ENCODE assay signal across 21 cellular contexts in genomic region chr16:12553191-12553590, GRCh38.
DNase-seq lines count a peak whose midpoint lies in the region; ATAC-seq, FAIRE-seq and TF ChIP-seq lines count a peak whose summit lies in the region.
"Had no signal": no experiment of that assay in that cellular context is flagged by ENCODE, and none has a peak within 500 bp of the region (broad histone marks: within the 10 kb centered on the region; RNA-seq: fewer than 3 reads in every experiment).

No MANE protein-coding gene starts in this region.

- dilution Hi-C loops in keratinocyte (cut with MboI; ENCODE audit: extremely low pct_ligation_motif_present, low sequenced_read_pairs) = no loop called here

- H3K27ac ChIP-seq in keratinocyte (ENCODE audit: control insufficient read depth, insufficient read depth, low read length) (peak overlapping the region; percentile 13), left ventricle myocardium inferior (replicated peaks) (no peak overlapping the region)
- H3K27ac ChIP-seq: ascending aorta, prostate gland had no signal

- no peak overlapping the region for H3K9ac ChIP-seq in keratinocyte (ENCODE audit: control insufficient read depth, extremely low read depth, insufficient read depth, low read length)

- H3K36me3 Mint-ChIP-seq in activated T-helper 2 cell treated with anti-CD3 and anti-CD28 coated beads, Interferon-gamma antibody, Interleukin-2, Interleukin-4, amounts not matched to agents 10 μg/mL and 5 μg/mL and 100 μg/mL, durations not matched to agents 14 hours and 24 hours and 36 hours (ENCODE audit: low read depth) = no peaks in the 10 kb centered on the region
- H3K36me3 Mint-ChIP-seq: activated naive CD8-positive, alpha-beta T cell treated with anti-CD3 and anti-CD28 coated beads for 36 hours had no signal

- ATAC-seq in HG03442 (IDR thresholded peaks at IDR 0.05; ENCODE audit: unreplicated experiment) = no peak

- no peak overlapping the region for H2AFZ ChIP-seq in keratinocyte (ENCODE audit: control insufficient read depth, low read length)

- H3K9me3 ChIP-seq in keratinocyte (ENCODE audit: control insufficient read depth, low read depth, low read length) (no peaks in the 10 kb centered on the region), left ventricle myocardium inferior (replicated peaks) (no peaks in the 10 kb centered on the region)
- H3K9me3 ChIP-seq: ascending aorta, prostate gland had no signal

- H3K4me3 ChIP-seq in keratinocyte (ENCODE audit: control insufficient read depth in 2 of 3, extremely low read depth in 1 of 3, insufficient read depth in 2 of 3, low read depth in 1 of 3, low read length in 3 of 3) = no peak overlapping the region
- H3K4me3 ChIP-seq in left ventricle myocardium inferior = no peak overlapping the region
- H3K4me3 ChIP-seq: ascending aorta, prostate gland had no signal

- H3K27me3 Mint-ChIP-seq in activated T-helper 2 cell treated with anti-CD3 and anti-CD28 coated beads, Interferon-gamma antibody, Interleukin-2, Interleukin-4, amounts not matched to agents 10 μg/mL and 5 μg/mL and 100 μg/mL, durations not matched to agents 14 hours and 24 hours and 36 hours (ENCODE audit: low read depth) = no peaks in the 10 kb centered on the region
- H3K27me3 Mint-ChIP-seq: activated CD4-positive, alpha-beta T cell treated with anti-CD3 and anti-CD28 coated beads, Interleukin-2, amount 10 ng/mL, durations not matched to agents 7 days and 5 days; activated naive CD8-positive, alpha-beta T cell treated with anti-CD3 and anti-CD28 coated beads for 36 hours had no signal

- H3K9me3 Mint-ChIP-seq in activated T-helper 2 cell treated with anti-CD3 and anti-CD28 coated beads, Interferon-gamma antibody, Interleukin-2, Interleukin-4, amounts not matched to agents 10 μg/mL and 5 μg/mL and 100 μg/mL, durations not matched to agents 14 hours and 24 hours and 36 hours = no peaks in the 10 kb centered on the region
- H3K9me3 Mint-ChIP-seq: activated CD4-positive, alpha-beta T cell treated with anti-CD3 and anti-CD28 coated beads, Interleukin-2, amount 10 ng/mL, durations not matched to agents 7 days and 5 days; activated naive CD8-positive, alpha-beta T cell treated with anti-CD3 and anti-CD28 coated beads for 36 hours; T-helper 2 cell treated with Interferon-gamma antibody and Interleukin-4, amounts not matched to agents 5 μg/mL and 100 μg/mL, for 36 hours had no signal

- H4K20me1 ChIP-seq in keratinocyte (ENCODE audit: control insufficient read depth, extremely low read depth, insufficient read depth, low read length) = no peaks in the 10 kb centered on the region

- intact Hi-C loops in activated T-helper 2 cell treated with anti-CD3 and anti-CD28 coated beads, Interferon-gamma antibody, Interleukin-2, Interleukin-4, amounts not matched to agents 10 μg/mL and 5 μg/mL and 100 μg/mL, durations not matched to agents 14 hours and 24 hours and 36 hours (cut with micrococcal nuclease) = no loop called here
- intact Hi-C loops in left ventricle myocardium inferior (cut with micrococcal nuclease) = no loop called here

- peak; percentile 41 for FAIRE-seq in keratinocyte (lab: Jason Lieb, UNC)

- peak overlapping the region; percentile 40 for H3K4me2 ChIP-seq in keratinocyte (ENCODE audit: control insufficient read depth, extremely low read depth, insufficient read depth, low read depth, low read length)

- H3K4me1 ChIP-seq in keratinocyte (ENCODE audit: control insufficient read depth, extremely low read depth, insufficient read depth, low read length) (peaks cover 7% of the 10 kb centered on the region), left ventricle myocardium inferior (no peaks in the 10 kb centered on the region)
- H3K4me1 ChIP-seq: ascending aorta, prostate gland had no signal

- H3K36me3 ChIP-seq in keratinocyte (ENCODE audit: control insufficient read depth in 2 of 2, extremely low read depth in 1 of 2, insufficient read depth in 2 of 2, low read length in 2 of 2) (no peaks in the 10 kb centered on the region), left ventricle myocardium inferior (no peaks in the 10 kb centered on the region)
- H3K36me3 ChIP-seq: ascending aorta, prostate gland had no signal

- no peak for TF ChIP-seq CTCF in keratinocyte (optimal IDR thresholded peaks at IDR 0.05 in 1 of 3, IDR thresholded peaks at IDR 0.05 in 1 of 3, conservative IDR thresholded peaks at IDR 0.05 in 1 of 3; ENCODE audit: extremely low read depth in 1 of 3, insufficient read depth in 2 of 3, low read length in 3 of 3)
- no peak for TF ChIP-seq CTCF in left ventricle myocardium inferior (IDR thresholded peaks at IDR 0.05; ENCODE audit: borderline replicate concordance)

- peak; percentile 90 for DNase-seq in DMS79 treated with DMSO at 0.1 percent for 48 hours (lab: John Stamatoyannopoulos, UW)
- DNase-seq in NCI-H187 (lab: John Stamatoyannopoulos, UW) = peak; percentile 37 to 69
- DNase-seq in NCI-H69 (lab: John Stamatoyannopoulos, UW) = peak; percentile 28
- peak; percentile 21 for DNase-seq in keratinocyte (ENCODE audit: low read depth, low spot score)
- DNase-seq in activated T-helper 2 cell treated with anti-CD3 and anti-CD28 coated beads, Interferon-gamma antibody, Interleukin-2, Interleukin-4, amounts not matched to agents 10 μg/mL and 5 μg/mL and 100 μg/mL, durations not matched to agents 14 hours and 24 hours and 36 hours (ENCODE audit: low spot score) = no peak
- DNase-seq in left ventricle myocardium inferior = no peak
- DNase-seq: activated CD4-positive, alpha-beta T cell treated with anti-CD3 and anti-CD28 coated beads, Interleukin-2, amount 10 ng/mL, durations not matched to agents 7 days and 5 days; activated naive CD8-positive, alpha-beta T cell treated with anti-CD3 and anti-CD28 coated beads for 36 hours; central memory CD4-positive, alpha-beta T cell; DMS153; head of caudate nucleus; Karpas-422; MV-4-11; NCI-H2171; NCI-H774; OCI-M1; trophoblast cell had no signal

- peaks cover 37% of the 10 kb centered on the region for H3K4me1 Mint-ChIP-seq in activated T-helper 2 cell treated with anti-CD3 and anti-CD28 coated beads, Interferon-gamma antibody, Interleukin-2, Interleukin-4, amounts not matched to agents 10 μg/mL and 5 μg/mL and 100 μg/mL, durations not matched to agents 14 hours and 24 hours and 36 hours (ENCODE audit: low read depth)

- H3K27ac Mint-ChIP-seq in activated T-helper 2 cell treated with anti-CD3 and anti-CD28 coated beads, Interferon-gamma antibody, Interleukin-2, Interleukin-4, amounts not matched to agents 10 μg/mL and 5 μg/mL and 100 μg/mL, durations not matched to agents 14 hours and 24 hours and 36 hours = no peak overlapping the region
- H3K27ac Mint-ChIP-seq: activated CD4-positive, alpha-beta T cell treated with anti-CD3 and anti-CD28 coated beads, Interleukin-2, amount 10 ng/mL, durations not matched to agents 7 days and 5 days; activated naive CD8-positive, alpha-beta T cell treated with anti-CD3 and anti-CD28 coated beads for 36 hours; T-helper 2 cell treated with Interferon-gamma antibody and Interleukin-4, amounts not matched to agents 5 μg/mL and 100 μg/mL, for 36 hours had no signal

- H3K4me3 Mint-ChIP-seq in activated T-helper 2 cell treated with anti-CD3 and anti-CD28 coated beads, Interferon-gamma antibody, Interleukin-2, Interleukin-4, amounts not matched to agents 10 μg/mL and 5 μg/mL and 100 μg/mL, durations not matched to agents 14 hours and 24 hours and 36 hours (ENCODE audit: low read depth) = no peak overlapping the region
- H3K4me3 Mint-ChIP-seq: activated CD4-positive, alpha-beta T cell treated with anti-CD3 and anti-CD28 coated beads, Interleukin-2, amount 10 ng/mL, durations not matched to agents 7 days and 5 days; activated naive CD8-positive, alpha-beta T cell treated with anti-CD3 and anti-CD28 coated beads for 36 hours; T-helper 2 cell treated with Interferon-gamma antibody and Interleukin-4, amounts not matched to agents 5 μg/mL and 100 μg/mL, for 36 hours had no signal

- H3K9me1 ChIP-seq in keratinocyte (ENCODE audit: control insufficient read depth, extremely low read depth, insufficient read depth, low read length) = no peaks in the 10 kb centered on the region

- H3K27me3 ChIP-seq in keratinocyte (ENCODE audit: control insufficient read depth, extremely low read depth, insufficient read depth, low read length) (no peaks in the 10 kb centered on the region), left ventricle myocardium inferior (ENCODE audit: low read depth) (no peaks in the 10 kb centered on the region)
- H3K27me3 ChIP-seq: ascending aorta had no signal

- H3K79me2 ChIP-seq in keratinocyte (ENCODE audit: control insufficient read depth, insufficient read depth, low read length) = no peaks in the 10 kb centered on the region

Comparison
In these comparisons a context has a peak if more than half of its experiments do, and no peak if none do; other contexts are left out.
1. DNase-seq: peak in DMS79 treated with DMSO at 0.1 percent for 48 hours (single experiment), NCI-H187 (2 of 2), NCI-H69 (single experiment) and keratinocyte (single experiment); none in activated T-helper 2 cell treated with anti-CD3 and anti-CD28 coated beads, Interferon-gamma antibody, Interleukin-2, Interleukin-4, amounts not matched to agents 10 μg/mL and 5 μg/mL and 100 μg/mL, durations not matched to agents 14 hours and 24 hours and 36 hours (single experiment) and left ventricle myocardium inferior (single experiment).